In the genomic region with DNA sequence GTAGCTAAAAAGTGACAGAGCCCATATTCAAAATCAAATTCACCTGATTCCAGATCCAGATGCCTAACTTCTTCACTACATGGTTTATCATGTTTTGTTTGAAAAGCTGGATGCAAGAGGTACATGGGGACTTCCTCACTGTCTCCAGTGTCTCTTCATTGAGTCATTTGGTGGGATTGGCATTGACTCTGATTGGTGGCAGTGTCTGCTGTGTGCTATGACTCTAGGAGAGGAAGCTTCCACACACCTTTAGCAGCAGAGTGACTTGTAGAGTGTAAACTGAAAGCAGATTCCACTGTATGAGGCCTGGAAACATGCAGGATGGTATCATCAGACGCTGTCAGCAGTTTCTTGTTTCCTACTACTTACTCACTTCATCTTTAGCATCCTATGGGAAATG, we compare ENCODE assay signal across 31 cellular contexts.
"Had no signal": no experiment of that assay in that cellular context is flagged by ENCODE, and none has a peak within 500 bp of the region (broad histone marks: within the 10 kb centered on the region; RNA-seq: fewer than 3 reads in every experiment).

No MANE protein-coding gene starts in this region.

- H3K36me3 ChIP-seq: adrenal gland, breast epithelium, esophagus squamous epithelium had no signal

- H3K27me3 Mint-ChIP-seq: activated CD4-positive, alpha-beta memory T cell treated with anti-CD3 and anti-CD28 coated beads for 36 hours; activated CD4-positive, alpha-beta T cell treated with anti-CD3 and anti-CD28 coated beads for 36 hours; activated CD4-positive, alpha-beta T cell treated with anti-CD3 and anti-CD28 coated beads, Interleukin-2, amount 10 ng/mL, durations not matched to agents 24 days and 14 days; activated CD8-positive, alpha-beta memory T cell treated with anti-CD3 and anti-CD28 coated beads, Interleukin-2, amount 10 ng/mL, durations not matched to agents 7 days and 5 days; activated naive CD8-positive, alpha-beta T cell treated with anti-CD3 and anti-CD28 coated beads for 36 hours; central memory CD8-positive, alpha-beta T cell; dendritic cell treated with granulocyte-macrophage colony-stimulating factor and Interleukin-4, amounts not matched to agents 40 ng/mL and 50 ng/mL, for 4 days had no signal

- H3K9me3 ChIP-seq: adrenal gland, body of pancreas, breast epithelium, esophagus squamous epithelium had no signal

- H3K4me3 Mint-ChIP-seq: activated CD4-positive, alpha-beta memory T cell treated with anti-CD3 and anti-CD28 coated beads for 36 hours; activated CD4-positive, alpha-beta T cell treated with anti-CD3 and anti-CD28 coated beads for 36 hours; activated CD4-positive, alpha-beta T cell treated with anti-CD3 and anti-CD28 coated beads, Interleukin-2, amount 10 ng/mL, durations not matched to agents 24 days and 14 days; activated CD8-positive, alpha-beta memory T cell treated with anti-CD3 and anti-CD28 coated beads, Interleukin-2, amount 10 ng/mL, durations not matched to agents 7 days and 5 days; activated CD8-positive, alpha-beta T cell treated with anti-CD3 and anti-CD28 coated beads, Interleukin-2, amount 10 ng/mL, durations not matched to agents 7 days and 5 days; activated naive CD4-positive, alpha-beta T cell treated with anti-CD3 and anti-CD28 coated beads for 36 hours; activated naive CD4-positive, alpha-beta T cell treated with anti-CD3 and anti-CD28 coated beads, Interleukin-2, amount 50 U/mL, for 24 hours; activated naive CD8-positive, alpha-beta T cell treated with anti-CD3 and anti-CD28 coated beads for 36 hours; activated naive CD8-positive, alpha-beta T cell treated with anti-CD3 and anti-CD28 coated beads, Interleukin-2, amount 50 U/mL, for 24 hours; activated T-helper 1 cell treated with anti-CD3 and anti-CD28 coated beads, Interleukin-12 subunit alpha, Interleukin-12 subunit beta, Interleukin-2, Interleukin-4 antibody, amounts not matched to agents 30 ng/mL and 10 ng/mL and 1 ng/mL, durations not matched to agents 14 hours and 24 hours and 36 hours; central memory CD8-positive, alpha-beta T cell; dendritic cell treated with granulocyte-macrophage colony-stimulating factor and Interleukin-4, amounts not matched to agents 40 ng/mL and 50 ng/mL, for 4 days had no signal

- H3K4me1 Mint-ChIP-seq: activated CD4-positive, alpha-beta T cell treated with anti-CD3 and anti-CD28 coated beads for 36 hours; activated CD4-positive, alpha-beta T cell treated with anti-CD3 and anti-CD28 coated beads, Interleukin-2, amount 10 ng/mL, durations not matched to agents 24 days and 14 days; activated CD8-positive, alpha-beta memory T cell treated with anti-CD3 and anti-CD28 coated beads, Interleukin-2, amount 10 ng/mL, durations not matched to agents 7 days and 5 days; activated naive CD4-positive, alpha-beta T cell treated with anti-CD3 and anti-CD28 coated beads, Interleukin-2, amount 50 U/mL, for 24 hours; activated naive CD8-positive, alpha-beta T cell treated with anti-CD3 and anti-CD28 coated beads for 36 hours; activated naive CD8-positive, alpha-beta T cell treated with anti-CD3 and anti-CD28 coated beads, Interleukin-2, amount 50 U/mL, for 24 hours; central memory CD8-positive, alpha-beta T cell had no signal

- H3K9me3 Mint-ChIP-seq: activated CD4-positive, alpha-beta memory T cell treated with anti-CD3 and anti-CD28 coated beads for 36 hours; activated CD4-positive, alpha-beta T cell treated with anti-CD3 and anti-CD28 coated beads, Interleukin-2, amount 10 ng/mL, durations not matched to agents 24 days and 14 days; activated naive CD4-positive, alpha-beta T cell treated with anti-CD3 and anti-CD28 coated beads for 36 hours; activated naive CD4-positive, alpha-beta T cell treated with anti-CD3 and anti-CD28 coated beads, Interleukin-2, amount 50 U/mL, for 24 hours; activated naive CD8-positive, alpha-beta T cell treated with anti-CD3 and anti-CD28 coated beads for 36 hours; activated naive CD8-positive, alpha-beta T cell treated with anti-CD3 and anti-CD28 coated beads, Interleukin-2, amount 50 U/mL, for 24 hours; activated T-helper 1 cell treated with anti-CD3 and anti-CD28 coated beads, Interleukin-12 subunit alpha, Interleukin-12 subunit beta, Interleukin-2, Interleukin-4 antibody, amounts not matched to agents 30 ng/mL and 10 ng/mL and 1 ng/mL, durations not matched to agents 14 hours and 24 hours and 36 hours; activated T-helper 2 cell treated with anti-CD3 and anti-CD28 coated beads, Interferon-gamma antibody, Interleukin-2, Interleukin-4, amounts not matched to agents 10 μg/mL and 5 μg/mL and 100 μg/mL, durations not matched to agents 14 hours and 24 hours and 36 hours had no signal

- H3K36me3 Mint-ChIP-seq: activated CD4-positive, alpha-beta memory T cell treated with anti-CD3 and anti-CD28 coated beads for 36 hours; activated CD8-positive, alpha-beta memory T cell treated with anti-CD3 and anti-CD28 coated beads, Interleukin-2, amount 10 ng/mL, durations not matched to agents 7 days and 5 days; activated naive CD4-positive, alpha-beta T cell treated with anti-CD3 and anti-CD28 coated beads, Interleukin-2, amount 50 U/mL, for 24 hours; activated naive CD8-positive, alpha-beta T cell treated with anti-CD3 and anti-CD28 coated beads for 36 hours had no signal

- DNase-seq: activated CD4-positive, alpha-beta memory T cell treated with anti-CD3 and anti-CD28 coated beads for 36 hours; activated CD4-positive, alpha-beta T cell treated with anti-CD3 and anti-CD28 coated beads for 36 hours; activated CD4-positive, alpha-beta T cell treated with anti-CD3 and anti-CD28 coated beads, Interleukin-2, amount 10 ng/mL, durations not matched to agents 24 days and 14 days; activated CD4-positive, CD25-positive, alpha-beta regulatory T cell; activated CD4-positive, CD25-positive, alpha-beta regulatory T cell treated with anti-CD3 and anti-CD28 coated beads, Interleukin-2, amount 50 U/mL, for 72 hours; activated CD8-positive, alpha-beta memory T cell treated with anti-CD3 and anti-CD28 coated beads, Interleukin-2, amount 10 ng/mL, durations not matched to agents 7 days and 5 days; activated CD8-positive, alpha-beta memory T cell treated with anti-CD3 and anti-CD28 coated beads, Interleukin-2, amount 50 U/mL, for 4 hours; activated CD8-positive, alpha-beta T cell treated with anti-CD3 and anti-CD28 coated beads, Interleukin-2, amount 10 ng/mL, durations not matched to agents 7 days and 5 days; activated effector memory CD4-positive, alpha-beta T cell treated with anti-CD3 and anti-CD28 coated beads, Interleukin-2, amount 50 U/mL, for 16 hours; activated naive CD4-positive, alpha-beta T cell treated with anti-CD3 and anti-CD28 coated beads for 36 hours; activated naive CD8-positive, alpha-beta T cell treated with anti-CD3 and anti-CD28 coated beads for 36 hours; activated naive CD8-positive, alpha-beta T cell treated with anti-CD3 and anti-CD28 coated beads, Interleukin-2, amount 50 U/mL, for 24 hours; activated T-cell treated with anti-CD3 and anti-CD28 coated beads, Interleukin-2, amount 50 U/mL, for 1 hour; activated T-cell treated with anti-CD3 and anti-CD28 coated beads, Interleukin-2, amount 50 U/mL, for 48 hours; adrenal gland; amygdala; aorta; body of pancreas; dorsolateral prefrontal cortex; effector memory CD4-positive, alpha-beta T cell; esophagus squamous epithelium; head of caudate nucleus; T-helper 2 cell had no signal

- H3K27ac ChIP-seq: adrenal gland, body of pancreas, breast epithelium, coronary artery, dorsolateral prefrontal cortex, epithelial cell of prostate, esophagus squamous epithelium had no signal

- H3K27ac Mint-ChIP-seq: activated CD4-positive, alpha-beta memory T cell treated with anti-CD3 and anti-CD28 coated beads for 36 hours; activated CD4-positive, alpha-beta T cell treated with anti-CD3 and anti-CD28 coated beads for 36 hours; activated CD4-positive, alpha-beta T cell treated with anti-CD3 and anti-CD28 coated beads, Interleukin-2, amount 10 ng/mL, durations not matched to agents 24 days and 14 days; activated CD8-positive, alpha-beta memory T cell treated with anti-CD3 and anti-CD28 coated beads, Interleukin-2, amount 10 ng/mL, durations not matched to agents 7 days and 5 days; activated CD8-positive, alpha-beta T cell treated with anti-CD3 and anti-CD28 coated beads, Interleukin-2, amount 10 ng/mL, durations not matched to agents 7 days and 5 days; activated naive CD4-positive, alpha-beta T cell treated with anti-CD3 and anti-CD28 coated beads for 36 hours; activated naive CD4-positive, alpha-beta T cell treated with anti-CD3 and anti-CD28 coated beads, Interleukin-2, amount 50 U/mL, for 24 hours; activated naive CD8-positive, alpha-beta T cell treated with anti-CD3 and anti-CD28 coated beads for 36 hours; activated naive CD8-positive, alpha-beta T cell treated with anti-CD3 and anti-CD28 coated beads, Interleukin-2, amount 50 U/mL, for 24 hours; activated T-helper 1 cell treated with anti-CD3 and anti-CD28 coated beads, Interleukin-12 subunit alpha, Interleukin-12 subunit beta, Interleukin-2, Interleukin-4 antibody, amounts not matched to agents 30 ng/mL and 10 ng/mL and 1 ng/mL, durations not matched to agents 14 hours and 24 hours and 36 hours; activated T-helper 2 cell treated with anti-CD3 and anti-CD28 coated beads, Interferon-gamma antibody, Interleukin-2, Interleukin-4, amounts not matched to agents 10 μg/mL and 5 μg/mL and 100 μg/mL, durations not matched to agents 14 hours and 24 hours and 36 hours; dendritic cell treated with granulocyte-macrophage colony-stimulating factor and Interleukin-4, amounts not matched to agents 40 ng/mL and 50 ng/mL, for 4 days had no signal

- H3K27me3 ChIP-seq: adrenal gland, body of pancreas, breast epithelium, dorsolateral prefrontal cortex, esophagus squamous epithelium had no signal

- H3K4me3 ChIP-seq: adrenal gland, body of pancreas, breast epithelium, coronary artery, dorsolateral prefrontal cortex, esophagus squamous epithelium had no signal

- ATAC-seq: activated CD4-positive, alpha-beta T cell treated with anti-CD3 and anti-CD28 coated beads for 36 hours; activated CD8-positive, alpha-beta memory T cell treated with anti-CD3 and anti-CD28 coated beads, Interleukin-2, amount 10 ng/mL, durations not matched to agents 7 days and 5 days; activated CD8-positive, alpha-beta T cell treated with anti-CD3 and anti-CD28 coated beads, Interleukin-2, amount 10 ng/mL, durations not matched to agents 7 days and 5 days; activated naive CD8-positive, alpha-beta T cell treated with anti-CD3 and anti-CD28 coated beads, Interleukin-2, amount 50 U/mL, for 24 hours; body of pancreas had no signal

- H3K4me1 ChIP-seq: adrenal gland, body of pancreas, breast epithelium, esophagus squamous epithelium had no signal
